19 cellular contexts compared by ENCODE assay signal in genomic region chr10:25142465-25142864, GRCh38. TPM values are rescaled to one million over a fixed set of nuclear protein-coding genes. Genes with fewer than 3 reads are reported as not detected.
"Had no signal": no experiment of that assay in that cellular context is flagged by ENCODE, and none has a peak within 500 bp of the region (broad histone marks: within the 10 kb centered on the region; RNA-seq: fewer than 3 reads in every experiment).

No MANE protein-coding gene starts in this region.

- H3K4me1 ChIP-seq: pancreas, suprapubic skin had no signal

- H3K36me3 ChIP-seq: pancreas, suprapubic skin had no signal

- H3K4me3 ChIP-seq: pancreas, suprapubic skin had no signal

- FAIRE-seq: colon, pancreas had no signal

- H3K27me3 ChIP-seq: pancreas, suprapubic skin had no signal

- ATAC-seq: left ventricle myocardium superior; naive thymus-derived CD8-positive, alpha-beta T cell; pancreas; sciatic nerve; stimulated activated naive CD8-positive, alpha-beta T cell treated with anti-CD3 and anti-CD28 coated beads, Interleukin-15, Interleukin-2, amounts not matched to agents 100 U/mL and 50 U/mL, for 24 hours had no signal

- DNase-seq: activated CD4-positive, CD25-positive, alpha-beta regulatory T cell treated with anti-CD3 and anti-CD28 coated beads, Interleukin-2, amount 50 U/mL, for 72 hours; activated naive CD4-positive, alpha-beta T cell; caudate nucleus; erythroblast; hippocampal formation; left ventricle myocardium superior; mesenchymal stem cell; naive thymus-derived CD8-positive, alpha-beta T cell; pancreas; stimulated activated naive CD8-positive, alpha-beta T cell treated with anti-CD3 and anti-CD28 coated beads, Interleukin-15, Interleukin-2, amounts not matched to agents 100 U/mL and 50 U/mL, for 24 hours; T1000; trophoblast cell had no signal

- H3K27ac ChIP-seq: pancreas, suprapubic skin had no signal

- H3K9me3 ChIP-seq: pancreas, suprapubic skin had no signal

RNA-seq across cellular contexts. Expression of gene GPR158, which starts 32.3 kb away (rescaled TPM):
- total RNA-seq: activated CD8-positive, alpha-beta memory T cell treated with anti-CD3 and anti-CD28 coated beads for 36 hours; activated T-helper 1 cell treated with anti-CD3 and anti-CD28 coated beads, Interleukin-12 subunit alpha, Interleukin-12 subunit beta, Interleukin-2, Interleukin-4 antibody, amounts not matched to agents 30 ng/mL and 10 ng/mL and 1 ng/mL, durations not matched to agents 14 hours and 24 hours and 36 hours; glomerular endothelial cell; kidney epithelial cell; left ventricle myocardium superior; naive thymus-derived CD8-positive, alpha-beta T cell had no signal
- polyA plus RNA-seq: naive thymus-derived CD8-positive, alpha-beta T cell had no signal
